ENCODE assay signal across 8 cellular contexts in the genomic region with DNA sequence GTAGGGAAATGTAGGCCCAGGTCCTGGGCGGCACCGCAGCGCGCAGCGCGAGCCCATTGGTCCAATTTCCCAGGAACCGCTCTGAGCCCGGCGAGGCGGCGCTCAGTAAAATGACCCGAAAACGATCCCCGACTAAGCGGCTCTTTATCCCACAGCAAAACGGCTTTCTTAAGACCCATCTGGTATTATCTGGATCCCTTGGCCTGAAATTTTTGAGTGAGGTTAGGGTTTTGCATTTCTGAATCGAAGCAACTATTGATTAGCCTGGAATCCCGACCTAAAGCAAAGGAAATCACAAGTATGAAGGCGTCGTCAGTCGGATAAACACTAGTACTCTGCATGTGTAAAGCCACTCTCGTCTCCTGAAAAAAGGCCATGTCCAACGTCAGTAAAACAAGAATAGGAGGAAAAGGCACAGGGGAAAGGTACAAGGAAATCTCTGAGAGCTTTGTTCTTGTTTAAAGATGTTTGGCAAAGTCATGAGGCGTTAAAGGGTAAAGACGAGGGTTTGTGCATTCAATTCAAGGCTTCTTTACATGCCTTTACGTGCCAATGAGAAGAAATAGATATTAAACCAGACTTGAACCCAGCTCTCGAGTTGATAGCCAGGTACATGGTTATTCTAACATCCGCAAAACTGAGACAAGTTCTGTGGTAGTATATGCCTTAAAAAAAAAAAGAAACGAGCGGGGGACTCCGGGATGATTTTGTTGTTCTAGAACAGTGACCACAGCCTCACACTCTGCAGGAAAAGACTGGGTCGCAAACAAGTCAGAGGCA. TPM values are rescaled to one million over a fixed set of nuclear protein-coding genes. Genes with fewer than 3 reads are reported as not detected.
DNase-seq lines count a peak whose midpoint lies in the region; ATAC-seq, FAIRE-seq and TF ChIP-seq lines count a peak whose summit lies in the region.

No MANE protein-coding gene starts in this region.

- H3K27me3 ChIP-seq in CD4-positive, CD25-positive, alpha-beta regulatory T cell (ENCODE audit: control insufficient read depth, insufficient read depth, low read length) = no peaks in the 10 kb centered on the region
- H3K27me3 ChIP-seq in liver (ENCODE audit: control insufficient read depth in 4 of 4, insufficient read depth in 4 of 4, low read length in 3 of 4) = no peaks in the 10 kb centered on the region

- H3K27me3 Mint-ChIP-seq in CD4-positive, CD25-positive, alpha-beta regulatory T cell = peaks cover 7% of the 10 kb centered on the region
- peaks cover 15% of the 10 kb centered on the region for H3K27me3 Mint-ChIP-seq in HFFc6 (ENCODE audit: insufficient read depth)

- peaks cover 3 to 63% (median 42%) of the 10 kb centered on the region in 4 donors for H3K4me1 Mint-ChIP-seq in CD4-positive, CD25-positive, alpha-beta regulatory T cell
- H3K4me1 Mint-ChIP-seq in HFFc6 (ENCODE audit: low read depth) = peaks cover 68% of the 10 kb centered on the region

- H3K9ac ChIP-seq in liver (ENCODE audit: low read depth in 1 of 2, low read length in 2 of 2) = peak overlapping the region; percentile 4 to 84

- no peak for FAIRE-seq in HTR-8/SVneo (lab: Jason Lieb, UNC)

- H3K27ac ChIP-seq in CD4-positive, CD25-positive, alpha-beta regulatory T cell (ENCODE audit: insufficient read depth, low read length, poor library complexity, severe bottlenecking) = peak overlapping the region; percentile 95
- H3K27ac ChIP-seq in angular gyrus (ENCODE audit: low read depth, low read length) = peak overlapping the region; percentile 93
- peak overlapping the region; percentile 81 to 96 for H3K27ac ChIP-seq in liver (ENCODE audit: low read depth in 1 of 2, low read length in 2 of 2)

- peak overlapping the region; percentile 95 for H3K4me3 ChIP-seq in CD4-positive, CD25-positive, alpha-beta regulatory T cell (ENCODE audit: low read depth, low read length)
- peak overlapping the region; percentile 46 to 84 (median 59) for H3K4me3 ChIP-seq in liver (ENCODE audit: low read depth in 1 of 3, low read length in 3 of 3)

- peaks cover 0 to 2% (median 0%) of the 10 kb centered on the region in 7 donors for H3K9me3 Mint-ChIP-seq in CD4-positive, CD25-positive, alpha-beta regulatory T cell
- no peaks in the 10 kb centered on the region for H3K9me3 Mint-ChIP-seq in HFFc6

- H3K4me1 ChIP-seq in CD4-positive, CD25-positive, alpha-beta regulatory T cell (ENCODE audit: control insufficient read depth, insufficient read depth, low read length, poor library complexity, severe bottlenecking) = peaks cover 71% of the 10 kb centered on the region
- H3K4me1 ChIP-seq in liver (ENCODE audit: control insufficient read depth in 4 of 4, insufficient read depth in 4 of 4, low read length in 3 of 4) = peaks cover 10 to 48% (median 32%) of the 10 kb centered on the region in 4 donors

- H3K9me3 ChIP-seq in CD4-positive, CD25-positive, alpha-beta regulatory T cell (ENCODE audit: control insufficient read depth in 2 of 2, low read length in 2 of 2) = no peaks in the 10 kb centered on the region
- no peaks in the 10 kb centered on the region for H3K9me3 ChIP-seq in liver (ENCODE audit: control insufficient read depth in 4 of 4, low read length in 3 of 4)

- under 1% methylated on average over 32 of the region's 32 CpGs for WGBS in liver

- peak in 1 of 3 donors; percentile 57 for DNase-seq in CD4-positive, CD25-positive, alpha-beta regulatory T cell
- no peak for DNase-seq in HFFc6
- DNase-seq in ureter (ENCODE audit: low spot score) = peak; percentile 49
- DNase-seq in HTR-8/SVneo (ENCODE audit: insufficient read length, low spot score) = no peak
- no peak for DNase-seq in posterior cingulate gyrus

- peaks cover 30% of the 10 kb centered on the region for H3K36me3 Mint-ChIP-seq in CD4-positive, CD25-positive, alpha-beta regulatory T cell
- H3K36me3 Mint-ChIP-seq in HFFc6 (ENCODE audit: low read depth) = peaks cover 44% of the 10 kb centered on the region

- TF ChIP-seq CTCF in HFFc6 (IDR thresholded peaks at IDR 0.05) = no peak
- TF ChIP-seq CTCF in liver (IDR thresholded peaks at IDR 0.05; ENCODE audit: low read depth, low read length, missing input control) = no peak

- intact Hi-C loops in posterior cingulate gyrus (cut with DNase I) = loop anchor here (2.0 kb wide), 1 partner anchor 32 kb away; a partner anchor contains a TSS

- H3K36me3 ChIP-seq in CD4-positive, CD25-positive, alpha-beta regulatory T cell (ENCODE audit: control insufficient read depth, insufficient read depth, low read length) = peaks cover 42% of the 10 kb centered on the region
- H3K36me3 ChIP-seq in liver (ENCODE audit: control insufficient read depth in 4 of 4, insufficient read depth in 3 of 4, low read depth in 1 of 4, low read length in 3 of 4) = peaks cover 11 to 32% (median 23%) of the 10 kb centered on the region in 4 donors

- peak overlapping the region; percentile 86 to 98 (median 96) for H3K27ac Mint-ChIP-seq in CD4-positive, CD25-positive, alpha-beta regulatory T cell
- H3K27ac Mint-ChIP-seq in HFFc6 = peak overlapping the region; percentile 96

- ATAC-seq in CD4-positive, CD25-positive, alpha-beta regulatory T cell (ENCODE audit: low read depth in 2 of 2) = no peak
- no peak for ATAC-seq in HG03354 (IDR thresholded peaks at IDR 0.05; ENCODE audit: poor library complexity, severe bottlenecking, unreplicated experiment)

- peak in 1 of 2 donors; percentile 6 for TF ChIP-seq RAD21 in liver (IDR thresholded peaks at IDR 0.05)

- H3K4me3 Mint-ChIP-seq in CD4-positive, CD25-positive, alpha-beta regulatory T cell = peak overlapping the region; percentile 94 to 99 (median 96)
- H3K4me3 Mint-ChIP-seq in HFFc6 = peak overlapping the region; percentile 92

TF ChIP-seq in liver, 16 proteins besides CTCF, POLR2A, EP300 and RAD21 (continues in another document):
- TF ChIP-seq YY1 (IDR thresholded peaks at IDR 0.05) (peak; percentile 51), EGR1 (IDR thresholded peaks at IDR 0.05; ENCODE audit: low read depth in 2 of 2) (peak in 1 of 2 donors; percentile 33), RXRA (IDR thresholded peaks at IDR 0.05) (no peak), FOXA2 (IDR thresholded peaks at IDR 0.05) (no peak), NR2F2 (IDR thresholded peaks at IDR 0.05) (no peak), JUND (IDR thresholded peaks at IDR 0.05) (peak in 1 of 2 donors; percentile 17), TAF1 (conservative IDR thresholded peaks at IDR 0.05) (peak; percentile 46), GABPA (IDR thresholded peaks at IDR 0.05 in 1 of 2, conservative IDR thresholded peaks at IDR 0.05 in 1 of 2) (peak in 1 of 2 donors; percentile 18), HNF4G (IDR thresholded peaks at IDR 0.05) (no peak)

RNA-seq across cellular contexts. Expression of a gene that starts 0.6 kb away (rescaled TPM):
- 737 TPM for total RNA-seq in CD4-positive, CD25-positive, alpha-beta regulatory T cell
- 1,000 to 10,000 TPM; 2,250 to 3,209 (median 2,591) TPM for polyA plus RNA-seq in CD4-positive, CD25-positive, alpha-beta regulatory T cell
- 1,000 to 10,000 TPM; 2,002 to 2,288 (median 2,238) TPM for total RNA-seq in HFFc6 (2021; fragmentation: NEBNext Ultra II Directional; extraction: Animal tissue kit (Norgen Biotek cat#: 25700))
- total RNA-seq in liver (100 to 1,000 TPM; 184 to 186 TPM), ureter (887 TPM)
- polyA plus RNA-seq in liver = 100 to 1,000 TPM; 377 to 498 TPM

RNA-seq across cellular contexts. Expression of a gene that starts 1.7 kb away (rescaled TPM):
- total RNA-seq in CD4-positive, CD25-positive, alpha-beta regulatory T cell = 51.1 TPM
- polyA plus RNA-seq in CD4-positive, CD25-positive, alpha-beta regulatory T cell = 10 to 100 TPM; 22.7 to 24.6 (median 23.6) TPM
- 10 to 100 TPM; 38.4 to 47.9 (median 43.1) TPM for total RNA-seq in HFFc6 (2021; fragmentation: NEBNext Ultra II Directional; extraction: Animal tissue kit (Norgen Biotek cat#: 25700))
- 10 to 100 TPM; 20.2 to 24.7 TPM for total RNA-seq in liver
- polyA plus RNA-seq in liver = 10 to 100 TPM; 11.0 to 12.9 TPM
- total RNA-seq in ureter = 61.7 TPM

RNA-seq across cellular contexts. Expression of a gene that starts 14.1 kb away (rescaled TPM):
- 5.8 TPM for total RNA-seq in CD4-positive, CD25-positive, alpha-beta regulatory T cell
- under 1 TPM; 0.21 to 0.36 (median 0.29) TPM for polyA plus RNA-seq in CD4-positive, CD25-positive, alpha-beta regulatory T cell
- 100 to 1,000 TPM; 318 to 359 (median 329) TPM for total RNA-seq in HFFc6 (2021; fragmentation: NEBNext Ultra II Directional; extraction: Animal tissue kit (Norgen Biotek cat#: 25700))
- total RNA-seq in liver (1 to 10 TPM; 5.0 to 5.2 TPM), ureter (60.0 TPM)
- polyA plus RNA-seq in liver = 10 to 100 TPM in 1 of 2 donors, 1 to 10 TPM in 1; 5.5 to 10.7 TPM

RNA-seq across cellular contexts. Expression of a gene that starts 21.1 kb away (rescaled TPM):
- total RNA-seq in CD4-positive, CD25-positive, alpha-beta regulatory T cell = 12.4 TPM
- 10 to 100 TPM in 3 of 4 donors, 1 to 10 TPM in 1; 3.5 to 35.9 (median 16.9) TPM for polyA plus RNA-seq in CD4-positive, CD25-positive, alpha-beta regulatory T cell
- total RNA-seq in HFFc6 (2021; fragmentation: NEBNext Ultra II Directional; extraction: Animal tissue kit (Norgen Biotek cat#: 25700)) = under 1 TPM in 4 of 6 experiments, not detected in 2; 0.11 to 0.22 (median 0.14) TPM
- 1 to 10 TPM; 1.3 to 2.9 TPM for total RNA-seq in liver
- 1 to 10 TPM; 2.0 to 2.2 TPM for polyA plus RNA-seq in liver
- total RNA-seq in ureter = 5.7 TPM

RNA-seq across cellular contexts. Expression of a gene that starts 24.8 kb away (rescaled TPM):
- 0.44 TPM for total RNA-seq in CD4-positive, CD25-positive, alpha-beta regulatory T cell
- polyA plus RNA-seq in CD4-positive, CD25-positive, alpha-beta regulatory T cell = 1 to 10 TPM in 1 of 4 donors, under 1 TPM in 3; 0.32 to 1.3 (median 0.48) TPM
- not detected for total RNA-seq in HFFc6 (2021; fragmentation: NEBNext Ultra II Directional; extraction: Animal tissue kit (Norgen Biotek cat#: 25700))
- total RNA-seq in liver = under 1 TPM; under 0.01 to 0.09 TPM
- polyA plus RNA-seq in liver = under 1 TPM; 0.02 to 0.38 TPM
- 2.6 TPM for total RNA-seq in ureter
